8 cellular contexts compared by ENCODE assay signal in genomic region chr1:84300991-84301758, GRCh38. TPM values are rescaled to one million over a fixed set of nuclear protein-coding genes. Genes with fewer than 3 reads are reported as not detected.
DNase-seq lines count a peak whose midpoint lies in the region; ATAC-seq and TF ChIP-seq lines count a peak whose summit lies in the region.

Gene SAMD13 (plus strand): TSS chr1:84301708. CDS start chr1:84303235, 1,527 bp downstream.

- intact Hi-C loops in activated CD8-positive, alpha-beta T cell treated with anti-CD3 and anti-CD28 coated beads for 36 hours (cut with micrococcal nuclease): no loop called here
- intact Hi-C loops in esophagus muscularis mucosa (cut with DNase I): loop anchor here (10.0 kb wide), 1 partner anchor 304 kb away; no protein-coding TSS in a partner anchor
- intact Hi-C loops in naive thymus-derived CD4-positive, alpha-beta T cell (cut with micrococcal nuclease): loop anchor here (1.0 to 10.0 kb wide), 9 partner anchors 156 to 976 kb away; partner anchors contain the start of genes BCL10 (in 1 of the 2), GNG5 (in 1 of the 2), PRKACB (in 1 of the 2) and SPATA1 (in 1 of the 2)
- intact Hi-C loops in tibial artery (cut with DNase I; ENCODE audit: low total_unique reads): no loop called here

- no peaks in the 10 kb centered on the region for H3K36me3 ChIP-seq in esophagus muscularis mucosa
- no peaks in the 10 kb centered on the region for H3K36me3 ChIP-seq in naive thymus-derived CD4-positive, alpha-beta T cell (ENCODE audit: control insufficient read depth in 2 of 3, insufficient read depth in 3 of 3, low read length in 3 of 3)
- H3K36me3 ChIP-seq in tibial artery: no peaks in the 10 kb centered on the region

- DNase-seq in DMS53 treated with DMSO at 0.1 percent for 48 hours (lab: John Stamatoyannopoulos, UW; ENCODE audit: unreplicated experiment) (peak; percentile 11), NCI-H446 (lab: John Stamatoyannopoulos, UW) (peak; percentile 93 to 95), esophagus muscularis mucosa (ENCODE audit: extremely low spot score) (no peak), tibial artery (peak; percentile 81 to 82)
- DNase-seq in activated CD8-positive, alpha-beta T cell treated with anti-CD3 and anti-CD28 coated beads for 36 hours: peak; percentile 77
- DNase-seq in naive thymus-derived CD4-positive, alpha-beta T cell: peak in 7 of 9 donors; percentile 58 to 71 (median 67)

- H3K4me1 ChIP-seq in esophagus muscularis mucosa (peaks cover 9 to 57% (median 49%) of the 10 kb centered on the region in 4 donors), tibial artery (peaks cover 0 to 47% (median 17%) of the 10 kb centered on the region in 4 donors)
- peaks cover 4 to 26% of the 10 kb centered on the region in 2 donors for H3K4me1 ChIP-seq in naive thymus-derived CD4-positive, alpha-beta T cell (ENCODE audit: control insufficient read depth in 2 of 2, insufficient read depth in 2 of 2, low read length in 2 of 2)

- H3K9me3 ChIP-seq in esophagus muscularis mucosa (no peaks in the 10 kb centered on the region), tibial artery (no peaks in the 10 kb centered on the region)
- H3K9me3 ChIP-seq in naive thymus-derived CD4-positive, alpha-beta T cell (ENCODE audit: control insufficient read depth in 2 of 3, low read length in 3 of 3): no peaks in the 10 kb centered on the region

- POLR2A ChIA-PET in activated CD8-positive, alpha-beta T cell treated with anti-CD3 and anti-CD28 coated beads for 36 hours (lab: Charles Lee): interaction anchor here (1.0 to 1.2 kb wide), 2 partner anchors 64 to 157 kb away, joined by 3 to 4 read pairs; partner anchors contain the start of gene PRKACB
- POLR2A ChIA-PET in naive thymus-derived CD4-positive, alpha-beta T cell (lab: Charles Lee): interaction anchor here (0.9 to 3.0 kb wide), 4 partner anchors 13 to 157 kb away, joined by 3 to 19 read pairs (median 4); partner anchors contain the start of gene PRKACB

- H3K4me1 Mint-ChIP-seq in activated CD8-positive, alpha-beta T cell treated with anti-CD3 and anti-CD28 coated beads for 36 hours (ENCODE audit: low read depth): peaks cover 45% of the 10 kb centered on the region
- peaks cover 18 to 58% (median 46%) of the 10 kb centered on the region in 7 donors for H3K4me1 Mint-ChIP-seq in naive thymus-derived CD4-positive, alpha-beta T cell

- no peaks in the 10 kb centered on the region for H3K9me3 Mint-ChIP-seq in activated CD8-positive, alpha-beta T cell treated with anti-CD3 and anti-CD28 coated beads for 36 hours
- peaks cover 0 to 3% (median 0%) of the 10 kb centered on the region in 11 donors for H3K9me3 Mint-ChIP-seq in naive thymus-derived CD4-positive, alpha-beta T cell

- H3K36me3 Mint-ChIP-seq in activated CD8-positive, alpha-beta T cell treated with anti-CD3 and anti-CD28 coated beads for 36 hours (ENCODE audit: low read depth): no peaks in the 10 kb centered on the region
- no peaks in the 10 kb centered on the region for H3K36me3 Mint-ChIP-seq in naive thymus-derived CD4-positive, alpha-beta T cell

- no peak for TF ChIP-seq EP300 in esophagus muscularis mucosa (IDR thresholded peaks at IDR 0.05)

- H3K27me3 ChIP-seq in esophagus muscularis mucosa (no peaks in the 10 kb centered on the region), tibial artery (no peaks in the 10 kb centered on the region)
- H3K27me3 ChIP-seq in naive thymus-derived CD4-positive, alpha-beta T cell (ENCODE audit: control insufficient read depth in 2 of 2, insufficient read depth in 2 of 2, low read length in 2 of 2): no peaks in the 10 kb centered on the region

- H3K4me3 ChIP-seq in esophagus muscularis mucosa: peak within 1 kb of the TSS; percentile 33 to 50 (median 44)
- H3K4me3 ChIP-seq in naive thymus-derived CD4-positive, alpha-beta T cell (ENCODE audit: low read length): peak within 1 kb of the TSS; percentile 25
- peak within 1 kb of the TSS; percentile 38 to 41 for H3K4me3 ChIP-seq in tibial artery

- no peak for TF ChIP-seq POLR2A in esophagus muscularis mucosa (IDR thresholded peaks at IDR 0.05; ENCODE audit: low read depth)

- CTCF ChIA-PET in activated CD8-positive, alpha-beta T cell treated with anti-CD3 and anti-CD28 coated beads for 36 hours (lab: Charles Lee): interaction anchor here (0.7 to 1.2 kb wide), 5 partner anchors 33 to 157 kb away, joined by 3 to 4 read pairs (median 3); partner anchors contain the start of gene PRKACB
- CTCF ChIA-PET in naive thymus-derived CD4-positive, alpha-beta T cell (lab: Charles Lee): no interaction called here

- no peak for TF ChIP-seq CTCF in activated CD8-positive, alpha-beta T cell treated with anti-CD3 and anti-CD28 coated beads for 36 hours (IDR thresholded peaks at IDR 0.05)
- TF ChIP-seq CTCF in esophagus muscularis mucosa (IDR thresholded peaks at IDR 0.05): no peak
- TF ChIP-seq CTCF in tibial artery (IDR thresholded peaks at IDR 0.05): no peak

- H3K27ac ChIP-seq in esophagus muscularis mucosa (replicated peaks in 1 of 4) (peak within 1 kb of the TSS; percentile 43 to 49 (median 46)), tibial artery (peak within 1 kb of the TSS; percentile 39 to 51)
- peak within 1 kb of the TSS; percentile 27 for H3K27ac ChIP-seq in naive thymus-derived CD4-positive, alpha-beta T cell (ENCODE audit: low read depth, low read length)

- H3K27ac Mint-ChIP-seq in activated CD8-positive, alpha-beta T cell treated with anti-CD3 and anti-CD28 coated beads for 36 hours: peak within 1 kb of the TSS; percentile 60
- peak within 1 kb of the TSS in 8 of 9 donors; percentile 65 to 92 (median 78) for H3K27ac Mint-ChIP-seq in naive thymus-derived CD4-positive, alpha-beta T cell

- H3K4me3 Mint-ChIP-seq in activated CD8-positive, alpha-beta T cell treated with anti-CD3 and anti-CD28 coated beads for 36 hours: peak within 1 kb of the TSS; percentile 69
- peak within 1 kb of the TSS; percentile 63 to 92 (median 80) for H3K4me3 Mint-ChIP-seq in naive thymus-derived CD4-positive, alpha-beta T cell

- peaks cover 3% of the 10 kb centered on the region for H3K27me3 Mint-ChIP-seq in activated CD8-positive, alpha-beta T cell treated with anti-CD3 and anti-CD28 coated beads for 36 hours
- peaks cover 0 to 8% (median 0%) of the 10 kb centered on the region in 5 donors for H3K27me3 Mint-ChIP-seq in naive thymus-derived CD4-positive, alpha-beta T cell

- ATAC-seq in HG02938 (IDR thresholded peaks at IDR 0.05; ENCODE audit: unreplicated experiment) (peak; percentile 28), HG03095 (IDR thresholded peaks at IDR 0.05; ENCODE audit: unreplicated experiment) (no peak)
- peak; percentile 31 for ATAC-seq in activated CD8-positive, alpha-beta T cell treated with anti-CD3 and anti-CD28 coated beads for 36 hours
- peak; percentile 45 for ATAC-seq in naive thymus-derived CD4-positive, alpha-beta T cell

- WGBS in esophagus muscularis mucosa: 13% methylated on average over 5 of the region's 5 CpGs

RNA-seq across cellular contexts. Expression of gene SAMD13, which starts in this region (rescaled TPM):
- 1 to 10 TPM in 1 of 2 experiments, under 1 TPM in 1; 0.67 to 1.2 TPM for total RNA-seq in activated CD8-positive, alpha-beta T cell treated with anti-CD3 and anti-CD28 coated beads for 36 hours
- total RNA-seq in esophagus muscularis mucosa: 1 to 10 TPM in 2 of 4 donors, under 1 TPM in 1, not detected in 1; 0.33 to 2.5 (median 2.1) TPM
- under 1 TPM in 3 of 5 experiments, not detected in 2; 0.27 to 0.75 (median 0.51) TPM for total RNA-seq in naive thymus-derived CD4-positive, alpha-beta T cell
- polyA plus RNA-seq in naive thymus-derived CD4-positive, alpha-beta T cell: under 1 TPM; 0.41 to 0.43 TPM

Comparison
In these comparisons a context has a peak if more than half of its experiments do, and no peak if none do; other contexts are left out.
1. Peak in DNase-seq, ATAC-seq, H3K4me3 ChIP-seq and H3K27ac ChIP-seq in naive thymus-derived CD4-positive, alpha-beta T cell; RNA of the gene not detected or under 1 TPM.
2. intact Hi-C loops: an anchor here in esophagus muscularis mucosa (10.0 kb wide) and naive thymus-derived CD4-positive, alpha-beta T cell (1.0 to 10.0 kb wide); none called in activated CD8-positive, alpha-beta T cell treated with anti-CD3 and anti-CD28 coated beads for 36 hours and tibial artery.